27 cellular contexts compared by ENCODE assay signal in the genomic region with DNA sequence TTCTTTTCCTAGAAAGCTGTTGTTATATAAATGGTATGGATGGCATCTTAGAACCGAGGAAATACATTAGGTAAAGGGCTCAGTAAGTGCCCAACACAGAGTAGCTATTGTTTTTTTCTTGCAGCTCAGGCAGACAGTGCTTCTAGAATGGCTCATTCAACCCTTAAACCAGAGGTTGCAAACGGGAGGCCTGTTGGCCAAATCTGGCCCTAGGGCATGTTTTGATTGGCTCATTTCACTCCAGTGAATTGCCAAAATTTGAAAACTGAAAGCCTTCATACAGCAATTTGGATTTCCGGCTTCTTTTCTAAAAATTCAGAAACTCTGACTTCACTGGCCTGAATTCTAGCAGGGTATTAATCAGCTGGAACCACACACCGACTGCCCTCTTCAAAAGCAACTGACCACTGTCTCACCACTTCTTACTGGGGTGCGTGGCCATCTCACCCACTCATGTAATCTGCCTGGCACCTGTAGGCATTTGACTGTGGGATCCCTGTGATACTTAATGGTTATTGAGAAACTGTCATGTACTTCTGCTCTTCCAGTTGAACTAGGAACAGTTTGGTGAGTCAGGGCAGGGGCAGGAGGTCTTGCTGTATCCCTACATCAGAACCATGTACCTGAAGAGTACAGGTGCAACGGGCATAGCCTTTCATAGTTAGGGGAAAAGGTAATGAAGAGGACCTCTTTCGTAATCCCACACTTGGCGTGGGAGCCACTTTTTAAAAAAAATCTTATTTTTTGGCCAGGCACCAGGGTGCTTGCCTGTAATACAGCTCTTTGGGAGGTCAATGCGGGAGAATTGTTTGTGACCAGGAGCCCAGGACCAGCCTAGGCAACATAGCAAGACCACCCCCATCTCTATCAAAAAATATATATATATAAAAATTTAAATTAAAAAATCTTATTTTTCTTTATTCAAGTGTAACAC. TPM values are rescaled to one million over a fixed set of nuclear protein-coding genes. Genes with fewer than 3 reads are reported as not detected.
A peak's percentile ranks its signal among the peaks of the same experiment; 100 is the strongest.
DNase-seq lines count a peak whose midpoint lies in the region; TF ChIP-seq lines count a peak whose summit lies in the region.
"Had no signal": no experiment of that assay in that cellular context is flagged by ENCODE, and none has a peak within 500 bp of the region (broad histone marks: within the 10 kb centered on the region; RNA-seq: fewer than 3 reads in every experiment).

No MANE protein-coding gene starts in this region.

- no peaks in the 10 kb centered on the region for H3K27me3 ChIP-seq in osteoblast (ENCODE audit: insufficient read depth, low read length)
- no peaks in the 10 kb centered on the region for H3K27me3 ChIP-seq in MM.1S (replicated peaks; ENCODE audit: insufficient read depth, low read length)
- H3K27me3 ChIP-seq in brain microvascular endothelial cell (replicated peaks), result no peaks in the 10 kb centered on the region
- H3K27me3 ChIP-seq: cardiac muscle cell, gastroesophageal sphincter, SJCRH30, spleen had no signal

- H3K9me3 ChIP-seq in osteoblast (ENCODE audit: low read depth, low read length) (no peaks in the 10 kb centered on the region), MM.1S (replicated peaks; ENCODE audit: insufficient read depth, low read length) (no peaks in the 10 kb centered on the region)
- H3K9me3 ChIP-seq: SJCRH30 had no signal

- no peaks in the 10 kb centered on the region for H3F3A ChIP-seq in MM.1S (ENCODE audit: insufficient read depth, low read length)

- H3K4me3 ChIP-seq in osteoblast (ENCODE audit: insufficient read depth, low read length) (no peak overlapping the region), MM.1S (ENCODE audit: low read length) (no peak overlapping the region), brain microvascular endothelial cell (ENCODE audit: low read depth, low read length) (no peak overlapping the region)
- H3K4me3 ChIP-seq: cardiac muscle cell, gastroesophageal sphincter, SJCRH30, spleen had no signal

- H3K36me3 ChIP-seq in osteoblast (ENCODE audit: insufficient read depth, low read length) (no peaks in the 10 kb centered on the region), MM.1S (replicated peaks; ENCODE audit: insufficient read depth, low read length) (no peaks in the 10 kb centered on the region), brain microvascular endothelial cell (replicated peaks) (no peaks in the 10 kb centered on the region)
- H3K36me3 ChIP-seq: cardiac muscle cell, gastroesophageal sphincter, SJCRH30, spleen had no signal

- H3K4me2 ChIP-seq in osteoblast (ENCODE audit: insufficient read depth, low read length) (peak overlapping the region; percentile 59), MM.1S (ENCODE audit: low read depth, low read length) (no peak overlapping the region)

- no peaks in the 10 kb centered on the region for H3K9me2 ChIP-seq in MM.1S (replicated peaks; ENCODE audit: insufficient read depth, low read length)

- DNase-seq in COLO829 (ENCODE audit: low spot score), result peak; percentile 63
- peak; percentile 16 for DNase-seq in RPMI8226
- DNase-seq in fibroblast of gingiva (ENCODE audit: low read depth), result peak; percentile 55
- DNase-seq in osteoblast (ENCODE audit: insufficient read length, low spot score, missing footprints), result peak; percentile 79
- no peak for DNase-seq in MM.1S
- DNase-seq in brain microvascular endothelial cell, result no peak
- DNase-seq in DMS153 treated with DMSO at 0.1 percent for 48 hours (lab: John Stamatoyannopoulos, UW; ENCODE audit: unreplicated experiment), result no peak
- no peak for DNase-seq in SKM-1 treated with dmso at 0.1 percent for 144 hours (lab: John Stamatoyannopoulos, UW; ENCODE audit: unreplicated experiment)
- DNase-seq: ACHN; activated CD4-positive, alpha-beta T cell treated with anti-CD3 and anti-CD28 coated beads, Interleukin-2, amount 50 U/mL, for 4 hours; activated CD4-positive, CD25-positive, alpha-beta regulatory T cell; activated naive CD4-positive, alpha-beta T cell treated with anti-CD3 and anti-CD28 coated beads for 36 hours; DND-41; naive thymus-derived CD8-positive, alpha-beta T cell; NCI-H1105; NCI-H187 treated with DMSO at 0.1 percent for 48 hours; NCI-H524 treated with DMSO at 0.1 percent for 48 hours; retina; SJCRH30; spleen; stimulated activated CD4-positive, alpha-beta T cell treated with anti-CD3 and anti-CD28 coated beads, Interleukin-2, amount 100 ng/mL, for 48 hours; T-helper 1 cell had no signal

- TF ChIP-seq CTCF in osteoblast (IDR thresholded peaks at IDR 0.05; ENCODE audit: extremely low read depth, low read depth, low read length) (no peak), MM.1S (IDR thresholded peaks at IDR 0.05; ENCODE audit: low read length) (no peak), brain microvascular endothelial cell (IDR thresholded peaks at IDR 0.05; ENCODE audit: low read depth, low read length, missing control alignments) (no peak)

- H4K20me1 ChIP-seq in osteoblast (ENCODE audit: insufficient read depth, low read length) (no peaks in the 10 kb centered on the region), MM.1S (ENCODE audit: insufficient read depth, low read length) (no peaks in the 10 kb centered on the region)

- H3K4me1 ChIP-seq in osteoblast (ENCODE audit: insufficient read depth, low read length), result peaks cover 13% of the 10 kb centered on the region
- no peaks in the 10 kb centered on the region for H3K4me1 ChIP-seq in MM.1S (ENCODE audit: low read length)
- H3K4me1 ChIP-seq: gastroesophageal sphincter, SJCRH30, spleen had no signal

- in situ Hi-C loops in brain microvascular endothelial cell (cut with HindIII; ENCODE audit: low pct_ligation_motif_present, low sequenced_read_pairs), result no loop called here

- H3K79me2 ChIP-seq in osteoblast (ENCODE audit: insufficient read depth, low read length) (no peaks in the 10 kb centered on the region), MM.1S (ENCODE audit: low read length) (no peaks in the 10 kb centered on the region)

- H3K9ac ChIP-seq in MM.1S (ENCODE audit: low read length), result no peak overlapping the region

- no peak overlapping the region for H2AFZ ChIP-seq in osteoblast (ENCODE audit: low read length)
- H2AFZ ChIP-seq in MM.1S (ENCODE audit: low read length), result no peak overlapping the region

- H3K27ac ChIP-seq in osteoblast (ENCODE audit: low read depth, low read length) (peak overlapping the region; percentile 28), MM.1S (ENCODE audit: low read length) (no peak overlapping the region), brain microvascular endothelial cell (no peak overlapping the region)
- H3K27ac ChIP-seq: cardiac muscle cell, gastroesophageal sphincter, SJCRH30, spleen had no signal

RNA-seq across cellular contexts. Expression of gene SCNN1B, which starts 53.6 kb away (rescaled TPM):
- total RNA-seq in osteoblast, result not detected in 2 replicates
- total RNA-seq: activated naive CD4-positive, alpha-beta T cell treated with anti-CD3 and anti-CD28 coated beads for 36 hours; activated T-helper 1 cell treated with anti-CD3 and anti-CD28 coated beads, Interleukin-12 subunit alpha, Interleukin-12 subunit beta, Interleukin-2, Interleukin-4 antibody, amounts not matched to agents 30 ng/mL and 10 ng/mL and 1 ng/mL, durations not matched to agents 14 hours and 24 hours and 36 hours; cardiac muscle cell; H4; naive thymus-derived CD8-positive, alpha-beta T cell; osteocyte; SJCRH30 had no signal

Comparison
In these comparisons a context has a peak if more than half of its experiments do, and no peak if none do; other contexts are left out.
1. DNase-seq: peak in COLO829 (single experiment), RPMI8226 (single experiment), fibroblast of gingiva (single experiment) and osteoblast (single experiment); none in MM.1S (single experiment), brain microvascular endothelial cell (single experiment), DMS153 treated with DMSO at 0.1 percent for 48 hours (single experiment) and SKM-1 treated with dmso at 0.1 percent for 144 hours (single experiment).